Comparison of ENCODE assay signal across 8 cellular contexts in genomic region chr16:70694088-70694487, GRCh38. TPM values are rescaled to one million over a fixed set of nuclear protein-coding genes. Genes with fewer than 3 reads are reported as not detected.
DNase-seq lines count a peak whose midpoint lies in the region; ATAC-seq and TF ChIP-seq lines count a peak whose summit lies in the region.

No MANE protein-coding gene starts in this region.

- no peak overlapping the region for H3K4me3 ChIP-seq in suprapubic skin

- no peaks in the 10 kb centered on the region for H3K36me3 ChIP-seq in suprapubic skin

- no peak for TF ChIP-seq CTCF in suprapubic skin (IDR thresholded peaks at IDR 0.05)

- no peak for ATAC-seq in GM21619 (IDR thresholded peaks at IDR 0.05; ENCODE audit: unreplicated experiment)
- no peak for ATAC-seq in HG03520 (IDR thresholded peaks at IDR 0.05; ENCODE audit: unreplicated experiment)
- ATAC-seq in GM21529 (IDR thresholded peaks at IDR 0.05; ENCODE audit: unreplicated experiment), result no peak

- H3K27me3 ChIP-seq in suprapubic skin, result no peaks in the 10 kb centered on the region

- peaks cover 100% of the 10 kb centered on the region for H3K4me1 ChIP-seq in suprapubic skin

- H3K27ac ChIP-seq in angular gyrus (ENCODE audit: low read depth, low read length) (peak overlapping the region; percentile 42), suprapubic skin (peak overlapping the region; percentile 91)

- 59% methylated on average over 2 of the region's 10 CpGs for WGBS in suprapubic skin

- no peak for TF ChIP-seq EP300 in suprapubic skin (IDR thresholded peaks at IDR 0.05)

- TF ChIP-seq POLR2A in suprapubic skin (IDR thresholded peaks at IDR 0.05), result no peak

- DNase-seq in HS-27A (ENCODE audit: low read depth), result peak; percentile 95
- DNase-seq in hepatic stellate cell (ENCODE audit: low spot score), result peak; percentile 94
- DNase-seq in suprapubic skin (ENCODE audit: low spot score in 2 of 2), result no peak
- DNase-seq in UCSD-AML1 (lab: John Stamatoyannopoulos, UW; ENCODE audit: unreplicated experiment), result no peak

- no peaks in the 10 kb centered on the region for H3K9me3 ChIP-seq in suprapubic skin

RNA-seq across cellular contexts. Expression of gene MTSS2, which starts 8.2 kb away (rescaled TPM):
- total RNA-seq in suprapubic skin, result 10 to 100 TPM; 30.1 to 58.7 (median 42.6) TPM

RNA-seq across cellular contexts. Expression of gene IL34, which starts 47.7 kb away (rescaled TPM):
- total RNA-seq in suprapubic skin, result 100 to 1,000 TPM in 1 of 4 donors, 10 to 100 TPM in 3; 64.2 to 187 (median 92.5) TPM

Comparison
In these comparisons a context has a peak if more than half of its experiments do, and no peak if none do; other contexts are left out.
1. DNase-seq: peak in HS-27A (single experiment) and hepatic stellate cell (single experiment); none in suprapubic skin (0 of 2) and UCSD-AML1 (single experiment).